Comparison of ENCODE assay signal across 20 cellular contexts in genomic region chr22:29336751-29337490, GRCh38. TPM values are rescaled to one million over a fixed set of nuclear protein-coding genes. Genes with fewer than 3 reads are reported as not detected.
A peak's percentile ranks its signal among the peaks of the same experiment; 100 is the strongest.
DNase-seq lines count a peak whose midpoint lies in the region; ATAC-seq and TF ChIP-seq lines count a peak whose summit lies in the region.
"Had no signal": no experiment of that assay in that cellular context is flagged by ENCODE, and none has a peak within 500 bp of the region (broad histone marks: within the 10 kb centered on the region; RNA-seq: fewer than 3 reads in every experiment).

No MANE protein-coding gene starts in this region.

- peaks cover 10 to 80% of the 10 kb centered on the region in 2 donors for H3K36me3 ChIP-seq in esophagus (ENCODE audit: control insufficient read depth in 2 of 2, insufficient read depth in 2 of 2, low read length in 1 of 2)
- H3K36me3 ChIP-seq in neural progenitor cell: no peaks in the 10 kb centered on the region

- H3K4me1 ChIP-seq in esophagus (ENCODE audit: control insufficient read depth in 2 of 2, insufficient read depth in 2 of 2, low read length in 1 of 2): peaks cover 0 to 22% of the 10 kb centered on the region in 2 donors
- no peaks in the 10 kb centered on the region for H3K4me1 ChIP-seq in neural progenitor cell

- no peaks in the 10 kb centered on the region for H3F3A ChIP-seq in neural progenitor cell (ENCODE audit: low read depth)

- no peak overlapping the region for H3K4me3 Mint-ChIP-seq in activated naive CD8-positive, alpha-beta T cell treated with anti-CD3 and anti-CD28 coated beads for 36 hours
- no peak overlapping the region for H3K4me3 Mint-ChIP-seq in activated naive CD8-positive, alpha-beta T cell treated with anti-CD3 and anti-CD28 coated beads, Interleukin-2, amount 50 U/mL, for 24 hours
- peak overlapping the region; percentile 7 for H3K4me3 Mint-ChIP-seq in neural progenitor cell
- H3K4me3 Mint-ChIP-seq: effector memory CD8-positive, alpha-beta T cell had no signal

- WGBS in esophagus, 2 donors: 64 to 77% methylated on average over 14 of the region's 14 CpGs

- H3K4me1 Mint-ChIP-seq in activated naive CD8-positive, alpha-beta T cell treated with anti-CD3 and anti-CD28 coated beads for 36 hours: no peaks in the 10 kb centered on the region
- H3K4me1 Mint-ChIP-seq in activated naive CD8-positive, alpha-beta T cell treated with anti-CD3 and anti-CD28 coated beads, Interleukin-2, amount 50 U/mL, for 24 hours: no peaks in the 10 kb centered on the region
- no peaks in the 10 kb centered on the region for H3K4me1 Mint-ChIP-seq in neural progenitor cell

- peak overlapping the region in 1 of 2 donors; percentile 7 for H3K4me3 ChIP-seq in esophagus (ENCODE audit: low read depth in 1 of 2, low read length in 2 of 2)
- H3K4me3 ChIP-seq in neural progenitor cell: no peak overlapping the region

- H3K9me3 ChIP-seq in esophagus (ENCODE audit: control insufficient read depth in 2 of 2, insufficient read depth in 1 of 2, low read depth in 1 of 2, low read length in 1 of 2) (no peaks in the 10 kb centered on the region), neural progenitor cell (ENCODE audit: low read depth) (no peaks in the 10 kb centered on the region)
- H3K9me3 ChIP-seq: SK-N-SH had no signal

- TF ChIP-seq CTCF in neural progenitor cell (IDR thresholded peaks at IDR 0.05): no peak

- H3K27me3 ChIP-seq in esophagus (ENCODE audit: control insufficient read depth in 1 of 2, insufficient read depth in 2 of 2, low read length in 2 of 2): no peaks in the 10 kb centered on the region
- no peaks in the 10 kb centered on the region for H3K27me3 ChIP-seq in neural progenitor cell

- H2AFZ ChIP-seq in neural progenitor cell (replicated peaks): no peak overlapping the region

- no peak overlapping the region for H3K4me2 ChIP-seq in neural progenitor cell
- H3K4me2 ChIP-seq: SK-N-SH had no signal

- H3K27ac Mint-ChIP-seq in activated naive CD8-positive, alpha-beta T cell treated with anti-CD3 and anti-CD28 coated beads for 36 hours: peak overlapping the region; percentile 65
- H3K27ac Mint-ChIP-seq in activated naive CD8-positive, alpha-beta T cell treated with anti-CD3 and anti-CD28 coated beads, Interleukin-2, amount 50 U/mL, for 24 hours: no peak overlapping the region
- H3K27ac Mint-ChIP-seq in neural progenitor cell: peak overlapping the region; percentile 87

- H3K79me2 ChIP-seq in neural progenitor cell (ENCODE audit: low read depth): no peaks in the 10 kb centered on the region

- no peak for ATAC-seq in activated naive CD8-positive, alpha-beta T cell treated with anti-CD3 and anti-CD28 coated beads, Interleukin-2, amount 50 U/mL, for 24 hours
- no peak for ATAC-seq in GM18498 (IDR thresholded peaks at IDR 0.05; ENCODE audit: unreplicated experiment)
- ATAC-seq: effector memory CD8-positive, alpha-beta T cell; Panc1 had no signal

- H3K27me3 Mint-ChIP-seq in activated naive CD8-positive, alpha-beta T cell treated with anti-CD3 and anti-CD28 coated beads for 36 hours: no peaks in the 10 kb centered on the region
- H3K27me3 Mint-ChIP-seq in activated naive CD8-positive, alpha-beta T cell treated with anti-CD3 and anti-CD28 coated beads, Interleukin-2, amount 50 U/mL, for 24 hours: no peaks in the 10 kb centered on the region
- H3K27me3 Mint-ChIP-seq in neural progenitor cell (ENCODE audit: insufficient read depth, low read depth): peaks cover 4% of the 10 kb centered on the region
- H3K27me3 Mint-ChIP-seq: effector memory CD8-positive, alpha-beta T cell had no signal

- H3K27ac ChIP-seq in esophagus (ENCODE audit: low read depth in 2 of 2, low read length in 1 of 2) (peak overlapping the region; percentile 17 to 23), neural progenitor cell (no peak overlapping the region), substantia nigra (ENCODE audit: low read depth, low read length, poor library complexity, severe bottlenecking) (peak overlapping the region; percentile 7)

- no peak overlapping the region for H3K9ac ChIP-seq in neural progenitor cell
- H3K9ac ChIP-seq: SK-N-SH had no signal

- no peak for DNase-seq in activated naive CD8-positive, alpha-beta T cell treated with anti-CD3 and anti-CD28 coated beads for 36 hours
- no peak for DNase-seq in activated naive CD8-positive, alpha-beta T cell treated with anti-CD3 and anti-CD28 coated beads, Interleukin-2, amount 50 U/mL, for 24 hours
- DNase-seq in neural progenitor cell (ENCODE audit: low spot score) (no peak), substantia nigra (lab: John Stamatoyannopoulos, UW) (peak in 9 of 49 donors; percentile 13 to 60 (median 29)), HPDE6-E6E7 (ENCODE audit: extremely low spot score) (no peak)
- DNase-seq in stimulated activated CD4-positive, alpha-beta T cell treated with anti-CD3 and anti-CD28 coated beads, Interleukin-15, amount 100 ng/mL, for 24 hours: no peak
- DNase-seq: activated CD4-positive, alpha-beta T cell treated with anti-CD3 and anti-CD28 coated beads for 48 hours; activated CD8-positive, alpha-beta memory T cell treated with anti-CD3 and anti-CD28 coated beads, Interleukin-2, amount 50 U/mL, for 4 hours; activated gamma-delta T cell; DMS153; effector memory CD8-positive, alpha-beta T cell; mesendoderm; NCI-H1436 treated with DMSO at 0.1 percent for 48 hours; NCI-H82; SK-N-SH; T1000 had no signal

- H3K36me3 Mint-ChIP-seq in activated naive CD8-positive, alpha-beta T cell treated with anti-CD3 and anti-CD28 coated beads for 36 hours: peaks cover 3% of the 10 kb centered on the region
- H3K36me3 Mint-ChIP-seq in activated naive CD8-positive, alpha-beta T cell treated with anti-CD3 and anti-CD28 coated beads, Interleukin-2, amount 50 U/mL, for 24 hours (ENCODE audit: low read depth): peaks cover 24% of the 10 kb centered on the region
- peaks cover 31% of the 10 kb centered on the region for H3K36me3 Mint-ChIP-seq in neural progenitor cell

- no peaks in the 10 kb centered on the region for H3K9me3 Mint-ChIP-seq in activated naive CD8-positive, alpha-beta T cell treated with anti-CD3 and anti-CD28 coated beads for 36 hours
- H3K9me3 Mint-ChIP-seq in activated naive CD8-positive, alpha-beta T cell treated with anti-CD3 and anti-CD28 coated beads, Interleukin-2, amount 50 U/mL, for 24 hours: no peaks in the 10 kb centered on the region
- H3K9me3 Mint-ChIP-seq in neural progenitor cell: no peaks in the 10 kb centered on the region
- H3K9me3 Mint-ChIP-seq: effector memory CD8-positive, alpha-beta T cell had no signal

- no peaks in the 10 kb centered on the region for H4K20me1 ChIP-seq in neural progenitor cell (ENCODE audit: low read depth)

RNA-seq across cellular contexts. Expression of gene RASL10A, which starts 21.4 kb away (rescaled TPM):
- total RNA-seq in activated naive CD8-positive, alpha-beta T cell treated with anti-CD3 and anti-CD28 coated beads for 36 hours: under 1 TPM in 1 of 2 experiments, not detected in 1; 0.58 TPM
- 1 to 10 TPM in 1 of 2 donors, under 1 TPM in 1; 0.48 to 1.0 TPM for polyA plus RNA-seq in esophagus
- 0.09 and 0.26 TPM in 2 replicates for total RNA-seq in neural progenitor cell (ENCODE audit: low replicate concordance)
- total RNA-seq: A172 had no signal

RNA-seq across cellular contexts. Expression of gene GAS2L1, which starts 30.5 kb away (rescaled TPM):
- 1 to 10 TPM; 1.1 to 1.4 TPM for total RNA-seq in activated naive CD8-positive, alpha-beta T cell treated with anti-CD3 and anti-CD28 coated beads for 36 hours
- polyA plus RNA-seq in esophagus: 10 to 100 TPM; 24.3 to 25.2 TPM
- 0.95 and 5.1 TPM in 2 replicates for total RNA-seq in neural progenitor cell (ENCODE audit: low replicate concordance)

RNA-seq across cellular contexts. Expression of gene AP1B1, which starts 51.4 kb away (rescaled TPM):
- 10 to 100 TPM; 66.5 to 72.0 TPM for total RNA-seq in activated naive CD8-positive, alpha-beta T cell treated with anti-CD3 and anti-CD28 coated beads for 36 hours
- polyA plus RNA-seq in esophagus: 10 to 100 TPM; 32.0 to 44.6 TPM
- total RNA-seq in neural progenitor cell (ENCODE audit: low replicate concordance): 34.7 and 57.0 TPM in 2 replicates
